ENCODE assay signal across 8 cellular contexts in the genomic region with DNA sequence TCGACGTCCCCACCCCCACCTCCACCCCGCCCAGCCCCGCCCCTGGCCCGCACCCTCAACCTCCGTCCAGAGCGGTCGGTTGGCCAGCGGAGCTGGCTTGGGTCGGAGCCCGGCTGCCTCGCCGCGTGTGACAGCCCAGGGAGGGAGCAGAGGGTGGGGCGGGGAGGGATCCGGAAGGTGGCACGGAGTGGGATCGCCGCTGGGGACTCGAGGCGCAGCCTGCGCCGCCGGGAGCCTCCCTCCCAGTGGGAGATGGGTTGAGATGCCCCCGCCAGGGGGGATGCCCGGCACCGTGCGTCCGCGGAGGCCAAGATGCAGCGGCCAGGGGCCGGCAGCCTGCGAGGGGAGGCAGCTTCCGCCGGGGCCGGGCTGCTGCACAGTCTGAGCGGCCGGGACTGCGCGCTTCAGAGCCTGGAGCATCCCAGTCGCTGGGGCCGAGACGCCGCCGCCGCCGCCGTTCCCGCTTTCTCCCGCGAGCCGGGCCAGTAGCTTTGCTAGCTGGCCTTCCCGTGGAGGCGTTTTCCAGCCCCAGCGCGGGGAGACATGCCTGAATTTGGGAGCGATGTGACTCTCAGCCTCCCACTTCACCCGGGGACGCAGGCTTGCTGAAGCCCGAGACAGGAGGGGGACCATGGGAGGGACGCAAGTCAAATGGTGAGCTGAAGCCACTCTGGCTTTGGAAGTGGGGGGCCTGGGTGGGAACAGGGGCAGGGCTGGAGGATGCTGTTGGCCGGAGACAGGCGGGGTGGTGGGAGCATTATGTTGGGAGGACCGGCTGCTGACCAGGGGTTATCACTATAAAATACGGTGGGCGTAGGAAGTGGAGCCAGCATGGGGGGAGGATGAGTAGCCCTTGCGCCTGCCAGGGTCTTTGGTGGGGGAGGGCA. TPM values are rescaled to one million over a fixed set of nuclear protein-coding genes. Genes with fewer than 3 reads are reported as not detected.
DNase-seq lines count a peak whose midpoint lies in the region; FAIRE-seq and TF ChIP-seq lines count a peak whose summit lies in the region.

No MANE protein-coding gene starts in this region.

- FAIRE-seq in RCC 7860 (lab: Jason Lieb, UNC), result no peak

- no peak for TF ChIP-seq CTCF in nephron progenitor cell (IDR thresholded peaks at IDR 0.05)
- no peak for TF ChIP-seq CTCF in vagina (IDR thresholded peaks at IDR 0.05)

- H3K36me3 ChIP-seq in HUES6 (ENCODE audit: control insufficient read depth, insufficient read depth, low read length) (peaks cover 2% of the 10 kb centered on the region), vagina (peaks cover 0 to 8% of the 10 kb centered on the region in 2 donors)

- H3K9ac ChIP-seq in HUES6 (ENCODE audit: low read length), result peak overlapping the region; percentile 69

- H3K36me3 Mint-ChIP-seq in activated naive CD4-positive, alpha-beta T cell treated with anti-CD3 and anti-CD28 coated beads for 36 hours (ENCODE audit: low read depth), result peaks cover 2% of the 10 kb centered on the region
- peaks cover 34% of the 10 kb centered on the region for H3K36me3 Mint-ChIP-seq in nephron progenitor cell (ENCODE audit: low read depth)

- no peaks in the 10 kb centered on the region for H3K9me3 ChIP-seq in HUES6 (ENCODE audit: control insufficient read depth, insufficient read depth, low read depth, low read length)
- no peaks in the 10 kb centered on the region for H3K9me3 ChIP-seq in vagina

- H3K4me1 ChIP-seq in HUES6 (ENCODE audit: control insufficient read depth, insufficient read depth, low read length), result peaks cover 29% of the 10 kb centered on the region
- H3K4me1 ChIP-seq in vagina, result peaks cover 44% of the 10 kb centered on the region

- CTCF ChIA-PET in activated naive CD4-positive, alpha-beta T cell treated with anti-CD3 and anti-CD28 coated beads for 36 hours (lab: Charles Lee), result interaction anchor here (0.7 to 2.2 kb wide), 5 partner anchors 14 to 192 kb away, joined by 3 to 11 read pairs (median 4); no protein-coding TSS in a partner anchor

- H3K4me1 Mint-ChIP-seq in activated naive CD4-positive, alpha-beta T cell treated with anti-CD3 and anti-CD28 coated beads for 36 hours (ENCODE audit: low read depth), result peaks cover 12% of the 10 kb centered on the region
- H3K4me1 Mint-ChIP-seq in nephron progenitor cell, result peaks cover 49% of the 10 kb centered on the region

- H3K27ac ChIP-seq in HUES6 (ENCODE audit: low read depth, low read length) (no peak overlapping the region), vagina (peak overlapping the region; percentile 96)

- H3K27ac Mint-ChIP-seq in activated naive CD4-positive, alpha-beta T cell treated with anti-CD3 and anti-CD28 coated beads for 36 hours, result no peak overlapping the region
- no peak overlapping the region for H3K27ac Mint-ChIP-seq in nephron progenitor cell

- no peaks in the 10 kb centered on the region for H3K27me3 ChIP-seq in HUES6 (ENCODE audit: control insufficient read depth, insufficient read depth, low read length)
- H3K27me3 ChIP-seq in vagina, result no peaks in the 10 kb centered on the region

- intact Hi-C loops in activated naive CD4-positive, alpha-beta T cell treated with anti-CD3 and anti-CD28 coated beads for 36 hours (cut with micrococcal nuclease), result loop anchor here (1.0 kb wide), 1 partner anchor 98 kb away; the partner anchor contains the start of genes CFAP68 and FDXACB1
- intact Hi-C loops in vagina (cut with DNase I), result loop anchor here (5.0 to 10.0 kb wide), 2 partner anchors 40 to 103 kb away; partner anchors contain the start of genes ALG9, CFAP68, DIXDC1 and FDXACB1

- H3K27me3 Mint-ChIP-seq in activated naive CD4-positive, alpha-beta T cell treated with anti-CD3 and anti-CD28 coated beads for 36 hours (ENCODE audit: low read depth), result peaks cover 30% of the 10 kb centered on the region
- peaks cover 6% of the 10 kb centered on the region for H3K27me3 Mint-ChIP-seq in nephron progenitor cell (ENCODE audit: low read depth, poor library complexity)

- peak overlapping the region; percentile 66 for H3K4me3 Mint-ChIP-seq in activated naive CD4-positive, alpha-beta T cell treated with anti-CD3 and anti-CD28 coated beads for 36 hours
- peak overlapping the region; percentile 88 for H3K4me3 Mint-ChIP-seq in nephron progenitor cell

- no peak for TF ChIP-seq POLR2A in vagina (IDR thresholded peaks at IDR 0.05)

- peak; percentile 47 for DNase-seq in EL
- DNase-seq in activated naive CD4-positive, alpha-beta T cell treated with anti-CD3 and anti-CD28 coated beads for 36 hours, result peak; percentile 17
- peak; percentile 46 for DNase-seq in germinal center (ENCODE audit: low spot score)
- peak; percentile 76 for DNase-seq in nephron progenitor cell
- no peak for DNase-seq in vagina (ENCODE audit: extremely low spot score in 2 of 2)
- DNase-seq in RCC 7860 (ENCODE audit: low spot score), result no peak
- no peak for DNase-seq in NOMO-1 (lab: John Stamatoyannopoulos, UW; ENCODE audit: unreplicated experiment in 2 of 2)

- H3K9me3 Mint-ChIP-seq in activated naive CD4-positive, alpha-beta T cell treated with anti-CD3 and anti-CD28 coated beads for 36 hours, result no peaks in the 10 kb centered on the region
- H3K9me3 Mint-ChIP-seq in nephron progenitor cell, result no peaks in the 10 kb centered on the region

- H3K4me3 ChIP-seq in HUES6 (ENCODE audit: low read depth, low read length) (peak overlapping the region; percentile 88), vagina (peak overlapping the region; percentile 65 to 73)

RNA-seq across cellular contexts. Expression of gene DIXDC1, which starts 40.2 kb away (rescaled TPM):
- 1 to 10 TPM; 3.5 to 4.3 TPM for total RNA-seq in activated naive CD4-positive, alpha-beta T cell treated with anti-CD3 and anti-CD28 coated beads for 36 hours
- total RNA-seq in vagina, result 36.8 TPM

RNA-seq across cellular contexts. Expression of gene DLAT, which starts 47.8 kb away (rescaled TPM):
- 10 to 100 TPM; 34.2 to 36.8 TPM for total RNA-seq in activated naive CD4-positive, alpha-beta T cell treated with anti-CD3 and anti-CD28 coated beads for 36 hours
- total RNA-seq in vagina, result 19.4 TPM

RNA-seq across cellular contexts. Expression of gene C11orf52, which starts 58.7 kb away (rescaled TPM):
- total RNA-seq in activated naive CD4-positive, alpha-beta T cell treated with anti-CD3 and anti-CD28 coated beads for 36 hours, result not detected
- total RNA-seq in vagina, result 1.5 TPM

Comparison
In these comparisons a context has a peak if more than half of its experiments do, and no peak if none do; other contexts are left out.
1. DNase-seq: peak in EL (single experiment), activated naive CD4-positive, alpha-beta T cell treated with anti-CD3 and anti-CD28 coated beads for 36 hours (single experiment), germinal center (single experiment) and nephron progenitor cell (single experiment); none in vagina (0 of 2), RCC 7860 (single experiment) and NOMO-1 (0 of 2).